ENCODE assay signal across 28 cellular contexts in genomic region chr2:44799105-44799504, GRCh38.
"Had no signal": no experiment of that assay in that cellular context is flagged by ENCODE, and none has a peak within 500 bp of the region (broad histone marks: within the 10 kb centered on the region; RNA-seq: fewer than 3 reads in every experiment).

No MANE protein-coding gene starts in this region.

- FAIRE-seq: colon, endometrium, endothelial cell of umbilical vein, frontal cortex had no signal

- H3K4me3 ChIP-seq: colonic mucosa, coronary artery, dorsolateral prefrontal cortex, esophagus muscularis mucosa, esophagus squamous epithelium, gastrocnemius medialis, gastroesophageal sphincter, heart left ventricle, heart right ventricle had no signal

- H3K27ac ChIP-seq: colonic mucosa, coronary artery, dorsolateral prefrontal cortex, epithelial cell of prostate, esophagus muscularis mucosa, esophagus squamous epithelium, foreskin keratinocyte, gastrocnemius medialis, gastroesophageal sphincter, heart left ventricle, heart right ventricle had no signal

- DNase-seq: colonic mucosa; cortex of kidney; dermis blood vessel endothelial cell; dorsolateral prefrontal cortex; effector CD4-positive, alpha-beta T cell; effector CD8-positive, alpha-beta T cell; effector memory CD4-positive, alpha-beta T cell; effector memory CD8-positive, alpha-beta T cell; endodermal cell; erythroblast; esophagus squamous epithelium; foreskin fibroblast; foreskin keratinocyte; foreskin melanocyte; gastrocnemius medialis; glutamatergic neuron; head of caudate nucleus; heart left ventricle; heart right ventricle had no signal

- H3K4me1 ChIP-seq: foreskin keratinocyte had no signal

- H3K36me3 ChIP-seq: colonic mucosa, esophagus muscularis mucosa, esophagus squamous epithelium, gastrocnemius medialis, gastroesophageal sphincter, heart left ventricle, heart right ventricle had no signal

- H3K9me3 ChIP-seq: colonic mucosa, esophagus muscularis mucosa, esophagus squamous epithelium, gastrocnemius medialis, gastroesophageal sphincter, heart left ventricle, heart right ventricle had no signal

- ATAC-seq: effector memory CD8-positive, alpha-beta T cell; esophagus mucosa; foreskin keratinocyte; gastrocnemius medialis; gastroesophageal sphincter; heart left ventricle; heart right ventricle had no signal
